ENCODE assay signal across 1 cellular context in genomic region chr4:86934772-86935498, GRCh38.
TF ChIP-seq lines count a peak whose summit lies in the region.

Gene AFF1, plus strand, starts transcription at chr4:86935011. Its CDS starts 13,523 bp downstream, at chr4:86948534.

TF ChIP-seq in HepG2, 621 proteins besides CTCF, POLR2A, EP300 and RAD21 (continued from another document and continues in another):
- TF ChIP-seq BRF2 (CRISPR knock-in tag; IDR thresholded peaks at IDR 0.05) (peak; percentile 40; the same call in 1 of the 2 replicates), ZFYVE20 (CRISPR knock-in tag; IDR thresholded peaks at IDR 0.05; ENCODE audit: borderline replicate concordance, low read depth) (no peak), KLF13 (CRISPR knock-in tag; IDR thresholded peaks at IDR 0.05) (no peak), HDAC1 (CRISPR knock-in tag; IDR thresholded peaks at IDR 0.05) (peak; percentile 66), ZBTB42 (CRISPR knock-in tag; IDR thresholded peaks at IDR 0.05) (no peak), NFIC (IDR thresholded peaks at IDR 0.05; ENCODE audit: low read length) (no peak), TBL1XR1 (IDR thresholded peaks at IDR 0.05; ENCODE audit: borderline replicate concordance, low read length, partially characterized antibody) (no peak), KLF11 (CRISPR knock-in tag; IDR thresholded peaks at IDR 0.05) (no peak), PCBP1 (IDR thresholded peaks at IDR 0.05; ENCODE audit: borderline replicate concordance, low read depth, low read length) (peak; percentile 21; the same call in 1 of the 2 replicates), HOXD1 (CRISPR knock-in tag; IDR thresholded peaks at IDR 0.05) (0 out of 2 replicates have a peak, but pooled peaks have one; percentile 20), TRIM24 (CRISPR knock-in tag; IDR thresholded peaks at IDR 0.05) (no peak), THYN1 (CRISPR knock-in tag; IDR thresholded peaks at IDR 0.05; ENCODE audit: borderline replicate concordance, low read depth) (no peak), ZMYM4 (CRISPR knock-in tag; IDR thresholded peaks at IDR 0.05) (peak; percentile 89), PAWR (CRISPR knock-in tag; IDR thresholded peaks at IDR 0.05; ENCODE audit: borderline replicate concordance) (no peak), ZSCAN5A (CRISPR knock-in tag; IDR thresholded peaks at IDR 0.05; ENCODE audit: borderline replicate concordance) (no peak), ZBTB3 (CRISPR knock-in tag; IDR thresholded peaks at IDR 0.05; ENCODE audit: borderline replicate concordance, low read depth) (peak; percentile 75; the same call in 1 of the 2 replicates), ZNF205 (CRISPR knock-in tag; IDR thresholded peaks at IDR 0.05) (no peak), CSRNP2 (CRISPR knock-in tag; conservative IDR thresholded peaks at IDR 0.05; ENCODE audit: low read depth) (no peak), HNRNPUL1 (IDR thresholded peaks at IDR 0.05; ENCODE audit: low read depth, low read length) (no peak), HHEX (CRISPR knock-in tag; IDR thresholded peaks at IDR 0.05) (no peak), ZNF296 (CRISPR knock-in tag; conservative IDR thresholded peaks at IDR 0.05) (no peak), ZBTB34 (CRISPR knock-in tag; IDR thresholded peaks at IDR 0.05) (no peak), SSRP1 (CRISPR knock-in tag; IDR thresholded peaks at IDR 0.05) (no peak), ZFP82 (CRISPR knock-in tag; IDR thresholded peaks at IDR 0.05; ENCODE audit: borderline replicate concordance) (peak; percentile 73; the same call in 1 of the 2 replicates), SMARCC2 (IDR thresholded peaks at IDR 0.05) (no peak), THAP11 (CRISPR knock-in tag; IDR thresholded peaks at IDR 0.05) (peak; percentile 73), ZNF773 (CRISPR knock-in tag; IDR thresholded peaks at IDR 0.05; ENCODE audit: borderline replicate concordance) (no peak), HES4 (CRISPR knock-in tag; IDR thresholded peaks at IDR 0.05; ENCODE audit: borderline replicate concordance) (peak; percentile 88), ZNF891 (CRISPR knock-in tag; IDR thresholded peaks at IDR 0.05) (peak; percentile 96), ELK4 (CRISPR knock-in tag; IDR thresholded peaks at IDR 0.05; ENCODE audit: borderline replicate concordance) (no peak), ZBTB14 (CRISPR knock-in tag; IDR thresholded peaks at IDR 0.05) (peak; percentile 87), SP140L (CRISPR knock-in tag; IDR thresholded peaks at IDR 0.05; ENCODE audit: borderline replicate concordance) (no peak), KDM2A (CRISPR knock-in tag; IDR thresholded peaks at IDR 0.05; ENCODE audit: borderline replicate concordance, low read depth) (peak; percentile 86), POGZ (CRISPR knock-in tag; IDR thresholded peaks at IDR 0.05) (no peak; the same call in 1 of the 2 replicates), ZNF441 (CRISPR knock-in tag; IDR thresholded peaks at IDR 0.05; ENCODE audit: borderline replicate concordance) (peak; percentile 95), RORA (CRISPR knock-in tag; IDR thresholded peaks at IDR 0.05) (no peak), ZNF367 (CRISPR knock-in tag; IDR thresholded peaks at IDR 0.05; ENCODE audit: borderline replicate concordance) (no peak; the same call in 1 of the 2 replicates), ZNF589 (CRISPR knock-in tag; conservative IDR thresholded peaks at IDR 0.05) (peak; percentile 76), KMT2B (CRISPR knock-in tag; IDR thresholded peaks at IDR 0.05) (peak; percentile 83; the same call in 1 of the 2 replicates), ZNF768 (CRISPR knock-in tag; IDR thresholded peaks at IDR 0.05) (peak; percentile 40), ETV5 (CRISPR knock-in tag; IDR thresholded peaks at IDR 0.05; ENCODE audit: borderline replicate concordance) (0 out of 2 replicates have a peak, but pooled peaks have one; percentile 16), SIX4 (CRISPR knock-in tag; IDR thresholded peaks at IDR 0.05) (no peak), ZBTB37 (CRISPR knock-in tag; IDR thresholded peaks at IDR 0.05) (no peak), BCLAF1 (IDR thresholded peaks at IDR 0.05) (no peak), ZBTB49 (CRISPR knock-in tag; IDR thresholded peaks at IDR 0.05; ENCODE audit: borderline replicate concordance) (no peak), ZNF790 (CRISPR knock-in tag; IDR thresholded peaks at IDR 0.05; ENCODE audit: borderline replicate concordance) (no peak; the same call in 1 of the 2 replicates), ZC3H4 (CRISPR knock-in tag; IDR thresholded peaks at IDR 0.05; ENCODE audit: borderline replicate concordance) (no peak), MTERF4 (CRISPR knock-in tag; IDR thresholded peaks at IDR 0.05) (peak; percentile 84; the same call in 1 of the 2 replicates), PBX3 (CRISPR knock-in tag; IDR thresholded peaks at IDR 0.05; ENCODE audit: borderline replicate concordance) (no peak)
